Comparison of ENCODE assay signal across 22 cellular contexts in genomic region chr15:36335659-36336058, GRCh38.
"Had no signal": no experiment of that assay in that cellular context is flagged by ENCODE, and none has a peak within 500 bp of the region (broad histone marks: within the 10 kb centered on the region; RNA-seq: fewer than 3 reads in every experiment).

No MANE protein-coding gene starts in this region.

- H3K27me3 ChIP-seq: MG63, SJCRH30 had no signal

- FAIRE-seq: HTR-8/SVneo had no signal

- H3K9me3 ChIP-seq: MG63, SJCRH30 had no signal

- DNase-seq: Karpas-422, KG1, MG63, NCI-H1092 treated with DMSO at 0.1 percent for 48 hours, NCI-H1436, NCI-H187, NCI-H2029, NCI-H2081 treated with DMSO at 0.1 percent for 48 hours, NCI-H2171, NCI-H446, NCI-H510A, NCI-H524 treated with DMSO at 0.1 percent for 48 hours, NCI-H69, NCI-H774, SHP77 treated with DMSO at 0.1 percent for 48 hours, SJCRH30, T-helper 1 cell had no signal

- H3K36me3 ChIP-seq: MG63, SJCRH30 had no signal

- H3K4me1 ChIP-seq: SJCRH30 had no signal

- H3K27ac ChIP-seq: HL-60, SJCRH30 had no signal

- ATAC-seq: Panc1, Right ventricle myocardium inferior, SK-N-SH treated with all-trans-retinoic acid at 6 μM for 48 hours had no signal

- H3K4me3 ChIP-seq: MG63, SJCRH30 had no signal
